ENCODE assay signal across 2 cellular contexts in genomic region chr10:132802048-132802447, GRCh38.
A peak's percentile ranks its signal among the peaks of the same experiment; 100 is the strongest.
TF ChIP-seq lines count a peak whose summit lies in the region.

No MANE protein-coding gene starts in this region.

TF ChIP-seq in HEK293, 187 proteins besides CTCF, POLR2A, EP300 and RAD21 (continued from another document):
- TF ChIP-seq ZSCAN5A (tag by site-specific recombination; IDR thresholded peaks at IDR 0.05) (0 out of 2 replicates have a peak, but pooled peaks have one; percentile 54), ZNF639 (tag by site-specific recombination; IDR thresholded peaks at IDR 0.05) (0 out of 2 replicates have a peak, but pooled peaks have one; percentile 29), ZNF580 (tag by site-specific recombination; IDR thresholded peaks at IDR 0.05) (peak; percentile 87), ZEB2 (tag by site-specific recombination; IDR thresholded peaks at IDR 0.05) (no peak), SETDB1 (IDR thresholded peaks at IDR 0.05; ENCODE audit: insufficient read length, low read length) (peak; percentile 56), ZNF280D (tag by site-specific recombination; IDR thresholded peaks at IDR 0.05) (peak; percentile 98), SP7 (tag by site-specific recombination; IDR thresholded peaks at IDR 0.05) (0 out of 2 replicates have a peak, but pooled peaks have one; percentile 24), KLF8 (tag by site-specific recombination; IDR thresholded peaks at IDR 0.05) (peak; percentile 55), TRIM28 (IDR thresholded peaks at IDR 0.05; ENCODE audit: borderline replicate concordance, low read length) (peak; percentile 84)

TF ChIP-seq in H1, 55 proteins besides CTCF, POLR2A, EP300 and RAD21 (continued from another document):
- no peak for TF ChIP-seq ATF3 (IDR thresholded peaks at IDR 0.05; ENCODE audit: insufficient read depth, low read depth, low read length)
- TF ChIP-seq SP1 (IDR thresholded peaks at IDR 0.05; ENCODE audit: low read depth, low read length) = no peak
- no peak for TF ChIP-seq ATF2 (IDR thresholded peaks at IDR 0.05; ENCODE audit: low read length)
- no peak for TF ChIP-seq SIX5 (IDR thresholded peaks at IDR 0.05; ENCODE audit: low read depth, low read length)
- TF ChIP-seq EGR1 (IDR thresholded peaks at IDR 0.05; ENCODE audit: borderline replicate concordance, low read depth, low read length) = no peak
- TF ChIP-seq SAP30 (IDR thresholded peaks at IDR 0.05; ENCODE audit: insufficient read depth, insufficient replicate concordance, low read length) = no peak
- TF ChIP-seq TAF1 (IDR thresholded peaks at IDR 0.05; ENCODE audit: low read depth, low read length) = no peak
- no peak for TF ChIP-seq NRF1 (IDR thresholded peaks at IDR 0.05; ENCODE audit: low read depth, low read length)
- TF ChIP-seq CHD7 (IDR thresholded peaks at IDR 0.05; ENCODE audit: insufficient replicate concordance, low read length) = no peak
- TF ChIP-seq CBX5 (IDR thresholded peaks at IDR 0.05; ENCODE audit: low read depth, low read length) = no peak
- no peak for TF ChIP-seq ASH2L (IDR thresholded peaks at IDR 0.05; ENCODE audit: low read length)
